Comparison of ENCODE assay signal across 25 cellular contexts in the genomic region with DNA sequence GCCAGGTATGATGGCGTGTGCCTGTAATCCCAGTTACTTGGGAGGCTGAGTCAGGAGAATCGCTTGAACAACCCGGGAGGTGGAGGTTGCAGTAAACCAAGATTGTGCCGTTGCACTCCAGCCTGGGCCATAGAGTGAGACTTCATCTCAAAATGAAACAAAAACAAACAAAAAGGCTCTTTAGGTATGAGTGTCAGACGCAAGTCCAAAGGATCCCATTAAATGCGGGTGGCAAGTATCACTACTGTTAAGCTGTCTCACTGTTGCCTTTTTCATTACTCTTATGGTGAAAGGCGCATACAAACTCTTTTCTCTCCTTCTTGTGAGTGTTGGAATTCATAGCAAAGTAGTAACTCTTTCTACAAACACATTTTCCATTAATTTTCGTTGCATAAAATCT.
"Had no signal": no experiment of that assay in that cellular context is flagged by ENCODE, and none has a peak within 500 bp of the region (broad histone marks: within the 10 kb centered on the region; RNA-seq: fewer than 3 reads in every experiment).

No MANE protein-coding gene starts in this region.

- ATAC-seq: stimulated activated effector memory CD8-positive, alpha-beta T cell treated with anti-CD3 and anti-CD28 coated beads, Interleukin-12 subunit alpha, Interleukin-12 subunit beta, amount 100 ng/mL, for 72 hours; stimulated activated memory B cell treated with anti-CD40 and anti-IgM and Interleukin-4, amounts not matched to agents 10 μg/mL and 1 μg/mL and 100 μg/mL, for 72 hours; stimulated activated naive B cell treated with anti-CD40 and anti-IgM and Interleukin-4, amounts not matched to agents 10 μg/mL and 1 μg/mL and 100 μg/mL, for 72 hours; stimulated activated naive CD8-positive, alpha-beta T cell treated with anti-CD3 and anti-CD28 coated beads, Interleukin-15, amount 100 ng/mL, for 72 hours; stimulated activated naive CD8-positive, alpha-beta T cell treated with anti-CD3 and anti-CD28 coated beads, Interleukin-15, Interleukin-2, amounts not matched to agents 100 U/mL and 50 U/mL, for 24 hours; upper lobe of right lung had no signal

- DNase-seq: stimulated activated CD4-positive, alpha-beta T cell treated with anti-CD3 and anti-CD28 coated beads, Interleukin-2, amount 100 ng/mL, for 48 hours; stimulated activated CD4-positive, alpha-beta T cell treated with anti-CD3 and anti-CD28 coated beads, Interleukin-4, amount 100 ng/mL, for 1 hour; stimulated activated CD4-positive, alpha-beta T cell treated with anti-CD3 and anti-CD28 coated beads, Interleukin-4, amount 100 ng/mL, for 24 hours; stimulated activated CD4-positive, alpha-beta T cell treated with anti-CD3 and anti-CD28 coated beads, Interleukin-4, amount 100 ng/mL, for 4 hours; stimulated activated CD8-positive, alpha-beta memory T cell treated with anti-CD3 and anti-CD28 coated beads, Interleukin-4, amount 100 ng/mL, for 48 hours; stimulated activated naive B cell treated with anti-CD40 and anti-IgM and Interleukin-4, amounts not matched to agents 10 μg/mL and 1 μg/mL and 100 μg/mL, for 72 hours; stimulated activated naive CD4-positive, alpha-beta T cell; stimulated activated naive CD4-positive, alpha-beta T cell treated with Interleukin-2 at 50 U/mL for 16 hours; stimulated activated naive CD8-positive, alpha-beta T cell treated with anti-CD3 and anti-CD28 coated beads, Interleukin-15, amount 100 ng/mL, for 72 hours; stimulated activated naive CD8-positive, alpha-beta T cell treated with anti-CD3 and anti-CD28 coated beads, Interleukin-15, Interleukin-2, amounts not matched to agents 100 U/mL and 50 U/mL, for 24 hours; stomach; substantia nigra; testis; thyroid gland; tibial artery; transverse colon; upper lobe of left lung; upper lobe of right lung; uterus had no signal

- H3K27ac ChIP-seq: stomach, suprapubic skin, testis, thoracic aorta, thyroid gland, tibial artery, tibial nerve, transverse colon, upper lobe of left lung, upper lobe of right lung, uterus, vagina had no signal

- H3K36me3 ChIP-seq: stomach, suprapubic skin, thoracic aorta, thyroid gland, tibial artery, tibial nerve, transverse colon, upper lobe of left lung, upper lobe of right lung, uterus, vagina had no signal

- H3K27me3 ChIP-seq: stomach, suprapubic skin, testis, thyroid gland, tibial artery, tibial nerve, transverse colon, upper lobe of left lung, upper lobe of right lung, uterus, vagina had no signal

- H3K4me1 ChIP-seq: stomach, suprapubic skin, testis, thyroid gland, tibial artery, tibial nerve, transverse colon, upper lobe of left lung, upper lobe of right lung, uterus, vagina had no signal

- H3K9me3 ChIP-seq: stomach, suprapubic skin, testis, thoracic aorta, thyroid gland, tibial artery, tibial nerve, transverse colon, upper lobe of left lung, upper lobe of right lung, uterus, vagina had no signal

- H3K4me3 ChIP-seq: stomach, suprapubic skin, testis, thoracic aorta, thyroid gland, tibial artery, tibial nerve, transverse colon, upper lobe of left lung, upper lobe of right lung, uterus, vagina had no signal
